8 cellular contexts compared by ENCODE assay signal in genomic region chr18:41906528-41907256, GRCh38. TPM values are rescaled to one million over a fixed set of nuclear protein-coding genes. Genes with fewer than 3 reads are reported as not detected.
DNase-seq lines count a peak whose midpoint lies in the region; ATAC-seq and TF ChIP-seq lines count a peak whose summit lies in the region.

No MANE protein-coding gene starts in this region.

- POLR2A ChIA-PET in T-cell (lab: Charles Lee): no interaction called here

- H3K36me3 Mint-ChIP-seq in T-cell (no peaks in the 10 kb centered on the region), naive B cell (no peaks in the 10 kb centered on the region)

- DNase-seq in AG20443 (ENCODE audit: low spot score) (peak; percentile 53), MV-4-11 (lab: John Stamatoyannopoulos, UW) (peak; percentile 9), T-cell (peak in 27 of 34 experiments; percentile 0 to 43 (median 18)), dorsolateral prefrontal cortex (no peak), naive B cell (peak; percentile 21), cerebellar nuclear complex (lab: John Stamatoyannopoulos, UW) (no peak)

- peak overlapping the region in 1 of 2 donors; percentile 8 for H3K27ac Mint-ChIP-seq in T-cell
- no peak overlapping the region for H3K27ac Mint-ChIP-seq in naive B cell

- peak overlapping the region in 2 of 3 donors; percentile 29 to 38 for H3K4me3 Mint-ChIP-seq in T-cell
- H3K4me3 Mint-ChIP-seq in naive B cell: no peak overlapping the region

- CTCF ChIA-PET in T-cell (lab: Charles Lee): no interaction called here

- peaks cover 0 to 2% (median 0%) of the 10 kb centered on the region in 45 donors for H3K27me3 ChIP-seq in dorsolateral prefrontal cortex

- peak overlapping the region in 1 of 59 donors; percentile 40 for H3K27ac ChIP-seq in dorsolateral prefrontal cortex

- TF ChIP-seq CTCF in GM12875 (IDR thresholded peaks at IDR 0.05; ENCODE audit: borderline replicate concordance, insufficient read depth, low read depth, low read length) (peak; percentile 30; the same call in 1 of the 2 replicates), dorsolateral prefrontal cortex (IDR thresholded peaks at IDR 0.05 in 54 of 56, conservative IDR thresholded peaks at IDR 0.05 in 2 of 56; ENCODE audit: low read depth in 1 of 56, partially characterized antibody in 56 of 56) (peak; percentile 53 to 85 (median 74))

- H3K4me1 Mint-ChIP-seq in T-cell: peaks cover 12 to 16% (median 12%) of the 10 kb centered on the region in 3 donors
- peaks cover 0 to 5% (median 4%) of the 10 kb centered on the region in 3 donors for H3K4me1 Mint-ChIP-seq in naive B cell

- intact Hi-C loops in dorsolateral prefrontal cortex (cut with DNase I): no loop called here

- ATAC-seq in HG02588 (IDR thresholded peaks at IDR 0.05; ENCODE audit: unreplicated experiment) (peak; percentile 85), T-cell (replicated peaks in 1 of 4) (peak; percentile 75 to 96 (median 84)), naive B cell (ENCODE audit: low read depth in 2 of 2) (peak in 1 of 2 donors; percentile 23)

- no peak overlapping the region for H3K4me3 ChIP-seq in GM12875 (ENCODE audit: low read depth, low read length)
- H3K4me3 ChIP-seq in dorsolateral prefrontal cortex: peak overlapping the region in 33 of 59 donors; percentile 6 to 51 (median 32)

- no peaks in the 10 kb centered on the region for H3K27me3 Mint-ChIP-seq in T-cell
- no peaks in the 10 kb centered on the region for H3K27me3 Mint-ChIP-seq in naive B cell

- no peaks in the 10 kb centered on the region for H3K9me3 Mint-ChIP-seq in T-cell
- no peaks in the 10 kb centered on the region for H3K9me3 Mint-ChIP-seq in naive B cell

RNA-seq across cellular contexts. Expression of gene PIK3C3, which starts 48.3 kb away (rescaled TPM):
- total RNA-seq in T-cell: 10 to 100 TPM; 56.6 to 65.8 (median 62.2) TPM
- 100 to 1,000 TPM in 24 of 120 experiments, 10 to 100 TPM in 96; 66.9 to 118 (median 91.8) TPM for total RNA-seq in dorsolateral prefrontal cortex
- 10 to 100 TPM; 22.5 to 39.0 (median 34.2) TPM for polyA plus RNA-seq in naive B cell (ENCODE audit: low read depth in 6 of 6)

Comparison
In these comparisons a context has a peak if more than half of its experiments do, and no peak if none do; other contexts are left out.
1. DNase-seq: peak in AG20443 (single experiment), MV-4-11 (single experiment), T-cell (27 of 34) and naive B cell (single experiment); none in dorsolateral prefrontal cortex (0 of 10) and cerebellar nuclear complex (0 of 2).
2. H3K4me3 Mint-ChIP-seq: peak in T-cell (2 of 3); none in naive B cell (0 of 8).